14 cellular contexts compared by ENCODE assay signal in the genomic region with DNA sequence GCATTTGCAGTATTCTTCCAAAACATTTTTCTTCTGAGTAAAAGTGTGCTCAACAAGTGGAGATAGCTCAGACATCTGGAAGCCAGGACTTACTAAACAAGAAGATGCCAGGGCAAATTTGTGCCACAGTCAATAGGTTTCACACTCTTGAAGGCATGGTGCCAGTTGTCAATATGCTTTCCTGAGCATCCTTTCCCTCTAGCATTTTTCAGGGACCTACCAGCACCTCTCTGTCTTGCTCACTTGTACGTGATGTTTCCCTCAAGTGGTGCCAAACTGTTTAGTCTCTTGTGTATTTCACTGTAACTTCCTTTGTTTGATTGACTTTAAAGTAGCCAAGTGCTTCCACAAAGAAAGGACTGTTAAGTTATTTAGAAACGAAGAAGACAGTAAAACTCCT.
A peak's percentile ranks its signal among the peaks of the same experiment; 100 is the strongest.
DNase-seq lines count a peak whose midpoint lies in the region; ATAC-seq and TF ChIP-seq lines count a peak whose summit lies in the region.
"Had no signal": no experiment of that assay in that cellular context is flagged by ENCODE, and none has a peak within 500 bp of the region (broad histone marks: within the 10 kb centered on the region; RNA-seq: fewer than 3 reads in every experiment).

No MANE protein-coding gene starts in this region.

- in situ Hi-C loops in gastrocnemius medialis (cut with MboI; ENCODE audit: low sequenced_read_pairs in 4 of 4), result loop anchor here in 3 of 4 donors (10.0 to 25.0 kb wide), 4 partner anchors 65 to 1278 kb away; no protein-coding TSS in a partner anchor

- peaks cover 71% of the 10 kb centered on the region for H3K79me2 ChIP-seq in OCI-LY1 (ENCODE audit: insufficient read depth, low read length)

- no peak for DNase-seq in activated CD4-positive, alpha-beta T cell treated with anti-CD3 and anti-CD28 coated beads for 36 hours
- DNase-seq in activated CD4-positive, alpha-beta T cell treated with anti-CD3 and anti-CD28 coated beads for 48 hours, result no peak
- DNase-seq in breast epithelium (ENCODE audit: low spot score in 2 of 2), result no peak
- no peak for DNase-seq in gastrocnemius medialis
- no peak for DNase-seq in cerebellum (ENCODE audit: low spot score)
- DNase-seq in DMS114 treated with DMSO at 0.1 percent for 48 hours (lab: John Stamatoyannopoulos, UW; ENCODE audit: unreplicated experiment), result no peak
- DNase-seq: 8988T; activated CD4-positive, CD25-positive, alpha-beta regulatory T cell; kidney; NCI-H187 treated with DMSO at 0.1 percent for 48 hours; OCI-M1 had no signal

- ATAC-seq in activated CD4-positive, alpha-beta T cell treated with anti-CD3 and anti-CD28 coated beads for 36 hours, result no peak
- ATAC-seq in gastrocnemius medialis (no peak), GM21515 (IDR thresholded peaks at IDR 0.05; ENCODE audit: unreplicated experiment) (no peak)

- TF ChIP-seq CTCF in OCI-LY1 (IDR thresholded peaks at IDR 0.05; ENCODE audit: low read length) (no peak), breast epithelium (IDR thresholded peaks at IDR 0.05) (no peak), gastrocnemius medialis (IDR thresholded peaks at IDR 0.05 in 4 of 5, conservative IDR thresholded peaks at IDR 0.05 in 1 of 5) (no peak)

- H3K4me1 ChIP-seq in OCI-LY1 (ENCODE audit: insufficient read depth, low read length, severe bottlenecking) (peaks cover 84% of the 10 kb centered on the region), breast epithelium (no peaks in the 10 kb centered on the region), gastrocnemius medialis (peaks cover 65 to 88% of the 10 kb centered on the region in 2 donors)

- no peaks in the 10 kb centered on the region for H3F3A ChIP-seq in OCI-LY1 (ENCODE audit: insufficient read depth, low read length)

- intact Hi-C loops in activated CD4-positive, alpha-beta T cell treated with anti-CD3 and anti-CD28 coated beads for 36 hours (cut with DNase I, micrococcal nuclease), result loop anchor here in 1 of 2 experiments (10.0 kb wide), 3 partner anchors 595 to 1375 kb away; a partner anchor contains a TSS
- intact Hi-C loops in breast epithelium (cut with DNase I; ENCODE audit: low total_unique reads), result no loop called here
- intact Hi-C loops in gastrocnemius medialis (cut with DNase I; ENCODE audit: low total_unique reads), result no loop called here

- H3K36me3 ChIP-seq in OCI-LY1 (ENCODE audit: insufficient read depth, low read length) (peaks cover 15% of the 10 kb centered on the region; the same call in 1 of the 2 replicates), breast epithelium (no peaks in the 10 kb centered on the region), gastrocnemius medialis (no peaks in the 10 kb centered on the region)
- H3K36me3 ChIP-seq: ascending aorta had no signal

- no peaks in the 10 kb centered on the region for H3K27me3 Mint-ChIP-seq in activated CD4-positive, alpha-beta T cell treated with anti-CD3 and anti-CD28 coated beads for 36 hours

- H2AFZ ChIP-seq in OCI-LY1 (ENCODE audit: low read length), result no peak overlapping the region

- H3K27me3 ChIP-seq in OCI-LY1 (ENCODE audit: insufficient read depth, low read length) (no peaks in the 10 kb centered on the region), breast epithelium (no peaks in the 10 kb centered on the region), gastrocnemius medialis (no peaks in the 10 kb centered on the region)
- H3K27me3 ChIP-seq: ascending aorta had no signal

- H3K9ac ChIP-seq in OCI-LY1 (ENCODE audit: low read length), result peak overlapping the region; percentile 19; the same call in 1 of the 2 replicates

- peaks cover 68% of the 10 kb centered on the region for H3K4me1 Mint-ChIP-seq in activated CD4-positive, alpha-beta T cell treated with anti-CD3 and anti-CD28 coated beads for 36 hours

- H4K20me1 ChIP-seq in OCI-LY1 (ENCODE audit: insufficient read depth, low read length), result no peaks in the 10 kb centered on the region

- POLR2A ChIA-PET in activated CD4-positive, alpha-beta T cell treated with anti-CD3 and anti-CD28 coated beads for 36 hours (lab: Charles Lee), result interaction anchor here (0.7 kb wide), 1 partner anchor 992 kb away, joined by 3 read pairs; no protein-coding TSS in a partner anchor

- peak overlapping the region; percentile 69 for H3K4me3 Mint-ChIP-seq in activated CD4-positive, alpha-beta T cell treated with anti-CD3 and anti-CD28 coated beads for 36 hours

- CTCF ChIA-PET in activated CD4-positive, alpha-beta T cell treated with anti-CD3 and anti-CD28 coated beads for 36 hours (lab: Charles Lee), result interaction anchor here (1.0 to 1.6 kb wide), 4 partner anchors 8 to 88 kb away, joined by 3 to 5 read pairs (median 4); no protein-coding TSS in a partner anchor

- H3K27ac Mint-ChIP-seq in activated CD4-positive, alpha-beta T cell treated with anti-CD3 and anti-CD28 coated beads for 36 hours, result peak overlapping the region; percentile 85

- H3K9me3 ChIP-seq in OCI-LY1 (ENCODE audit: low read length) (no peaks in the 10 kb centered on the region), breast epithelium (no peaks in the 10 kb centered on the region), gastrocnemius medialis (no peaks in the 10 kb centered on the region)
- H3K9me3 ChIP-seq: ascending aorta had no signal

- no peaks in the 10 kb centered on the region for H3K9me2 ChIP-seq in OCI-LY1 (ENCODE audit: low read depth, low read length)

- TF ChIP-seq POLR2A in breast epithelium (IDR thresholded peaks at IDR 0.05) (no peak), gastrocnemius medialis (IDR thresholded peaks at IDR 0.05) (no peak)

- H3K4me2 ChIP-seq in OCI-LY1 (ENCODE audit: low read length), result peak overlapping the region; percentile 59

- H3K4me3 ChIP-seq in OCI-LY1 (ENCODE audit: low read depth, low read length, poor library complexity, severe bottlenecking) (peak overlapping the region; percentile 37), breast epithelium (peak overlapping the region in 1 of 3 donors; percentile 20), gastrocnemius medialis (peak overlapping the region; percentile 3 to 16 (median 10))
- H3K4me3 ChIP-seq: ascending aorta had no signal

- H3K9me3 Mint-ChIP-seq in activated CD4-positive, alpha-beta T cell treated with anti-CD3 and anti-CD28 coated beads for 36 hours (ENCODE audit: low read depth), result no peaks in the 10 kb centered on the region

- peaks cover 62% of the 10 kb centered on the region for H3K36me3 Mint-ChIP-seq in activated CD4-positive, alpha-beta T cell treated with anti-CD3 and anti-CD28 coated beads for 36 hours (ENCODE audit: low read depth)

- H3K27ac ChIP-seq in OCI-LY1 (ENCODE audit: low read depth, low read length, poor library complexity, severe bottlenecking), result peak overlapping the region; percentile 89
- peak overlapping the region; percentile 39 to 56 for H3K27ac ChIP-seq in breast epithelium
- H3K27ac ChIP-seq in gastrocnemius medialis, result peak overlapping the region; percentile 70 to 83 (median 78)
- H3K27ac ChIP-seq: ascending aorta had no signal
